In the genomic region with DNA sequence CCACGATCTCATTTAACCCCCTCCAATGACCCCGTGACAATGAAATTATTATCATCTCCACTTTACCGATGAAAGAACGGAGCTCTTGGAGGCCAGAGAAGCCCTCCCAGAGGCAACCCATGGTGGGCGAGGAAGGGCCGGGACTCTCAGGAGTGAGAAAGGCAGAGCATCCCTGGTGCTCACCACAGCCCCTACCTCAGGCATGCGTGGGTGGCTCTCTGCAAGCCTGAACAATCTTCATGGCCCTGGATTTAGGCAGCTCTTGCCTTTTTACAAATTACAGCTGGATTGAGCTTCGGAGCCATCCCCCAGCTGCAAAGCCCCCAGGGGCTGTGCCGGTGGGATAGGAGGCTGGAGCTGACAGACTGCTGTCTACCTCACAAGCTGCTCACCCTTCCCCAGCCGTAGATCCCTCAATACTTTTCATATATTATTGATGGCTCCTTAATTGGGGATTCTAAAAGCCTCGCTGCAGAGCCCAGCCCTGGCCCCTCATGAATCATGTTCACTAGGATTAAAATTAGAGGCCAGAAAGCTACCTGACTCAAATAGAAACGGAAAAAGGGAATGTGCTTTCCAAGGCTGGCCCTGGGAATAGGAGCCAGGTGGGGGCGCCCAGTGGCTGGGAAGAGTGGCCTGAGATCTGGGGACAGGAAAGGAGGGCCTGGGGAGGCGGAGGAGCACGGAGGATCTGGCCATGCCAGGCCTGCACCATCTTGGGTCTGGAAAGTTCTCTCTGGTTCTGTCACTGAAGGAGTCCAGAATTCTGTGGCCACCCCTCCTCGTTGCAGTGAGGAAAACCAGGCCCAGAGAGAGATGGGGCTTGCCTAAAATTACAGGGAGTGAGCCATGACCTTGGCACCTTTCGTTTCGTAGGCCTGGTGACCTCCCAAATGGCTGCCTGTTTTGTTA, we compare ENCODE assay signal across 18 cellular contexts. TPM values are rescaled to one million over a fixed set of nuclear protein-coding genes. Genes with fewer than 3 reads are reported as not detected.
DNase-seq lines count a peak whose midpoint lies in the region; ATAC-seq lines count a peak whose summit lies in the region.
"Had no signal": no experiment of that assay in that cellular context is flagged by ENCODE, and none has a peak within 500 bp of the region (broad histone marks: within the 10 kb centered on the region; RNA-seq: fewer than 3 reads in every experiment).

No MANE protein-coding gene starts in this region.

- H3K4me3 ChIP-seq in mesenchymal stem cell (ENCODE audit: insufficient read depth in 1 of 2, low read depth in 1 of 2, low read length in 2 of 2): no peak overlapping the region
- H3K4me3 ChIP-seq: left ventricle myocardium inferior, pancreas, SK-N-MC had no signal

- no peak overlapping the region for H2BK12ac ChIP-seq in mesenchymal stem cell (ENCODE audit: low read length in 2 of 2)

- H2BK5ac ChIP-seq in mesenchymal stem cell (ENCODE audit: low read depth, low read length, poor library complexity, severe bottlenecking): no peak overlapping the region

- no peak overlapping the region for H2AFZ ChIP-seq in mesenchymal stem cell (ENCODE audit: low read depth, low read length)

- DNase-seq in DMS79 (lab: John Stamatoyannopoulos, UW): peak; percentile 24
- peak; percentile 22 for DNase-seq in HuH-7 (ENCODE audit: low spot score)
- DNase-seq in caudate nucleus (lab: John Stamatoyannopoulos, UW): peak in 3 of 61 donors; percentile 9 to 30 (median 19)
- no peak for DNase-seq in mesenchymal stem cell
- no peak for DNase-seq in NOMO-1 (lab: John Stamatoyannopoulos, UW; ENCODE audit: unreplicated experiment in 2 of 2)
- DNase-seq in activated naive CD8-positive, alpha-beta T cell treated with anti-CD3 and anti-CD28 coated beads, Interleukin-2, amount 50 U/mL, for 24 hours: no peak
- no peak for DNase-seq in SIG-M5 treated with dmso at 0.1 percent for 504 hours (lab: John Stamatoyannopoulos, UW; ENCODE audit: unreplicated experiment)
- DNase-seq in AG20443 (ENCODE audit: low spot score): no peak
- DNase-seq: activated CD4-positive, alpha-beta T cell treated with anti-CD3 and anti-CD28 coated beads for 36 hours; activated CD8-positive, alpha-beta memory T cell treated with anti-CD3 and anti-CD28 coated beads, Interleukin-2, amount 50 U/mL, for 4 hours; activated gamma-delta T cell; foreskin fibroblast; left ventricle myocardium inferior; NCI-H1436; pancreas; small intestine; stimulated activated CD4-positive, alpha-beta T cell treated with anti-CD3 and anti-CD28 coated beads, Interleukin-4, amount 100 ng/mL, for 4 hours had no signal

- no peak overlapping the region for H3K9ac ChIP-seq in mesenchymal stem cell (ENCODE audit: low read length)

- H3K27me3 ChIP-seq in mesenchymal stem cell (ENCODE audit: control insufficient read depth in 1 of 2, insufficient read depth in 1 of 2, low read length in 2 of 2): peaks cover 33 to 85% of the 10 kb centered on the region in 2 experiments
- H3K27me3 ChIP-seq: pancreas had no signal

- no peak for ATAC-seq in activated naive CD8-positive, alpha-beta T cell treated with anti-CD3 and anti-CD28 coated beads, Interleukin-2, amount 50 U/mL, for 24 hours
- ATAC-seq: activated CD4-positive, alpha-beta T cell treated with anti-CD3 and anti-CD28 coated beads for 36 hours; pancreas had no signal

- WGBS in mesenchymal stem cell: 77% methylated on average over 16 of the region's 18 CpGs

- H3K4me1 Mint-ChIP-seq in activated naive CD8-positive, alpha-beta T cell treated with anti-CD3 and anti-CD28 coated beads, Interleukin-2, amount 50 U/mL, for 24 hours: no peaks in the 10 kb centered on the region
- H3K4me1 Mint-ChIP-seq: activated CD4-positive, alpha-beta T cell treated with anti-CD3 and anti-CD28 coated beads for 36 hours had no signal

- no peaks in the 10 kb centered on the region for H3K9me3 ChIP-seq in mesenchymal stem cell (ENCODE audit: control insufficient read depth, low read length)
- H3K9me3 ChIP-seq: left ventricle myocardium inferior, pancreas had no signal

- no peak overlapping the region for H3K4me3 Mint-ChIP-seq in activated naive CD8-positive, alpha-beta T cell treated with anti-CD3 and anti-CD28 coated beads, Interleukin-2, amount 50 U/mL, for 24 hours
- H3K4me3 Mint-ChIP-seq: activated CD4-positive, alpha-beta T cell treated with anti-CD3 and anti-CD28 coated beads for 36 hours had no signal

- no peak overlapping the region for H2BK120ac ChIP-seq in mesenchymal stem cell (ENCODE audit: low read depth, low read length)

- H3K79me1 ChIP-seq in mesenchymal stem cell (replicated peaks; ENCODE audit: low read length, poor library complexity, severe bottlenecking): no peaks in the 10 kb centered on the region

- H3K14ac ChIP-seq in mesenchymal stem cell (ENCODE audit: low read length in 2 of 2): no peak overlapping the region

- no peak overlapping the region for H3K23ac ChIP-seq in mesenchymal stem cell (ENCODE audit: low read length in 2 of 2)

- H4K91ac ChIP-seq in mesenchymal stem cell (ENCODE audit: low read length): no peak overlapping the region

- H3K4me2 ChIP-seq in mesenchymal stem cell (ENCODE audit: low read length, poor library complexity, severe bottlenecking): no peak overlapping the region

- peak overlapping the region; percentile 55 for H3K27ac ChIP-seq in caudate nucleus (ENCODE audit: low read depth, low read length)
- no peak overlapping the region for H3K27ac ChIP-seq in mesenchymal stem cell (ENCODE audit: low read length, poor library complexity, severe bottlenecking)
- H3K27ac ChIP-seq: left ventricle myocardium inferior, pancreas, SK-N-MC had no signal

- H3K36me3 Mint-ChIP-seq in activated naive CD8-positive, alpha-beta T cell treated with anti-CD3 and anti-CD28 coated beads, Interleukin-2, amount 50 U/mL, for 24 hours (ENCODE audit: low read depth): no peaks in the 10 kb centered on the region

- no peaks in the 10 kb centered on the region for H3K4me1 ChIP-seq in mesenchymal stem cell (ENCODE audit: control insufficient read depth, insufficient read depth, low read depth, low read length)
- H3K4me1 ChIP-seq: pancreas had no signal

- no peaks in the 10 kb centered on the region for H3K9me3 Mint-ChIP-seq in activated naive CD8-positive, alpha-beta T cell treated with anti-CD3 and anti-CD28 coated beads, Interleukin-2, amount 50 U/mL, for 24 hours

- no peak overlapping the region for H3K4ac ChIP-seq in mesenchymal stem cell (ENCODE audit: low read depth in 1 of 2, low read length in 2 of 2)

- no peak overlapping the region for H2AK5ac ChIP-seq in mesenchymal stem cell (ENCODE audit: low read length, severe bottlenecking)

- H3K18ac ChIP-seq in mesenchymal stem cell (ENCODE audit: low read depth in 1 of 2, low read length in 2 of 2): no peak overlapping the region

- peak overlapping the region; percentile 54 for H2BK15ac ChIP-seq in mesenchymal stem cell (ENCODE audit: low read depth, poor library complexity, severe bottlenecking)

- no peak overlapping the region for H4K8ac ChIP-seq in mesenchymal stem cell (ENCODE audit: low read length)

- H3K36me3 ChIP-seq in mesenchymal stem cell (ENCODE audit: control insufficient read depth in 1 of 2, insufficient read depth in 2 of 2, low read depth in 1 of 2, low read length in 2 of 2): no peaks in the 10 kb centered on the region
- H3K36me3 ChIP-seq: left ventricle myocardium inferior, pancreas had no signal

- no peak overlapping the region for H3K27ac Mint-ChIP-seq in activated naive CD8-positive, alpha-beta T cell treated with anti-CD3 and anti-CD28 coated beads, Interleukin-2, amount 50 U/mL, for 24 hours
- H3K27ac Mint-ChIP-seq: activated CD4-positive, alpha-beta T cell treated with anti-CD3 and anti-CD28 coated beads for 36 hours had no signal

- H3K27me3 Mint-ChIP-seq in activated naive CD8-positive, alpha-beta T cell treated with anti-CD3 and anti-CD28 coated beads, Interleukin-2, amount 50 U/mL, for 24 hours: no peaks in the 10 kb centered on the region
- H3K27me3 Mint-ChIP-seq: activated CD4-positive, alpha-beta T cell treated with anti-CD3 and anti-CD28 coated beads for 36 hours had no signal

RNA-seq across cellular contexts. Expression of a gene that starts 29.1 kb away (rescaled TPM):
- 0.12 TPM for polyA plus RNA-seq in mesenchymal stem cell (2013, experiment 1 of 2)
- polyA plus RNA-seq in mesenchymal stem cell (2013, experiment 2 of 2): 0.14 TPM

Comparison
In these comparisons a context has a peak if more than half of its experiments do, and no peak if none do; other contexts are left out.
1. DNase-seq: peak in DMS79 (single experiment) and HuH-7 (single experiment); none in mesenchymal stem cell (single experiment), NOMO-1 (0 of 2), activated naive CD8-positive, alpha-beta T cell treated with anti-CD3 and anti-CD28 coated beads, Interleukin-2, amount 50 U/mL, for 24 hours (single experiment), SIG-M5 treated with dmso at 0.1 percent for 504 hours (single experiment) and AG20443 (single experiment).